ENCODE assay signal across 25 cellular contexts in genomic region chr1:8107897-8108296, GRCh38.
A peak's percentile ranks its signal among the peaks of the same experiment; 100 is the strongest.
DNase-seq lines count a peak whose midpoint lies in the region; ATAC-seq, FAIRE-seq and TF ChIP-seq lines count a peak whose summit lies in the region.
"Had no signal": no experiment of that assay in that cellular context is flagged by ENCODE, and none has a peak within 500 bp of the region (broad histone marks: within the 10 kb centered on the region; RNA-seq: fewer than 3 reads in every experiment).

No MANE protein-coding gene starts in this region.

- TF ChIP-seq CTCF in Caco-2 (IDR thresholded peaks at IDR 0.05; ENCODE audit: insufficient read depth in 1 of 2, low read depth in 1 of 2, low read length in 1 of 2, severe bottlenecking in 1 of 2, unreplicated experiment in 1 of 2) = no peak
- no peak for TF ChIP-seq CTCF in Panc1 (IDR thresholded peaks at IDR 0.05)
- no peak for TF ChIP-seq CTCF in colonic mucosa (IDR thresholded peaks at IDR 0.05)

- no peak overlapping the region for H2BK5ac ChIP-seq in mesenchymal stem cell (ENCODE audit: low read depth, low read length, poor library complexity, severe bottlenecking)

- H3K9ac ChIP-seq in mesenchymal stem cell (ENCODE audit: low read length) (no peak overlapping the region), colonic mucosa (ENCODE audit: low read depth in 2 of 2, low read length in 2 of 2) (no peak overlapping the region)

- H3K18ac ChIP-seq in mesenchymal stem cell (ENCODE audit: low read depth in 1 of 2, low read length in 2 of 2) = peak overlapping the region; percentile 30 to 38

- no peak for FAIRE-seq in small intestine (lab: Jason Lieb, UNC)
- FAIRE-seq: GM12892, H54 had no signal

- H4K8ac ChIP-seq in mesenchymal stem cell (ENCODE audit: low read length) = no peak overlapping the region

- intact Hi-C loops in Caco-2 (cut with micrococcal nuclease; ENCODE audit: unreplicated experiment) = no loop called here
- intact Hi-C loops in Panc1 (cut with micrococcal nuclease; ENCODE audit: unreplicated experiment) = no loop called here
- intact Hi-C loops in colonic mucosa (cut with DNase I) = no loop called here

- BruUV-seq in Caco-2 (replicated peaks; lab: Mats Ljungman, UMichigan) = no TSS peak
- no TSS peak for BruUV-seq in Panc1 (replicated peaks; lab: Mats Ljungman, UMichigan)

- H3K14ac ChIP-seq in mesenchymal stem cell (ENCODE audit: low read length in 2 of 2) = no peak overlapping the region

- no peak overlapping the region for H4K91ac ChIP-seq in mesenchymal stem cell (ENCODE audit: low read length)

- WGBS in mesenchymal stem cell = 95% methylated on average over 4 of the region's 4 CpGs
- WGBS in small intestine, 3 donors = 86 to 95% (median 91%) methylated on average over 4 of the region's 4 CpGs

- CTCF ChIA-PET in Caco-2 (lab: Charles Lee) = no interaction called here
- CTCF ChIA-PET in Panc1 (lab: Charles Lee) = no interaction called here

- no peaks in the 10 kb centered on the region for H3K27me3 ChIP-seq in Caco-2 (replicated peaks; ENCODE audit: control insufficient read depth, insufficient read depth, low read length)
- no peaks in the 10 kb centered on the region for H3K27me3 ChIP-seq in Panc1 (ENCODE audit: control insufficient read depth, insufficient read depth, low read length)
- H3K27me3 ChIP-seq in mesenchymal stem cell (ENCODE audit: control insufficient read depth in 1 of 2, insufficient read depth in 1 of 2, low read length in 2 of 2) = no peaks in the 10 kb centered on the region
- H3K27me3 ChIP-seq in small intestine (ENCODE audit: control insufficient read depth in 2 of 2, insufficient read depth in 2 of 2, low read length in 2 of 2) = no peaks in the 10 kb centered on the region
- H3K27me3 ChIP-seq in colonic mucosa = no peaks in the 10 kb centered on the region

- H3K27ac Mint-ChIP-seq in Caco-2 (ENCODE audit: unreplicated experiment) = peak overlapping the region; percentile 91
- H3K27ac Mint-ChIP-seq: B cell; CD8-positive, alpha-beta T cell; HFFc6 had no signal

- peak in 1 of 2 experiments; percentile 27 for DNase-seq in Caco-2
- DNase-seq in Panc1 (ENCODE audit: low read depth, low spot score) = no peak
- DNase-seq in mesenchymal stem cell = no peak
- DNase-seq in small intestine = peak; percentile 39
- no peak for DNase-seq in colonic mucosa
- DNase-seq in NCI-H1048 (lab: John Stamatoyannopoulos, UW) = no peak
- DNase-seq: CD8-positive, alpha-beta T cell; DMS 273 treated with DMSO at 0.1 percent for 48 hours; DMS79; EL; HFFc6; Kasumi-1; MV-4-11; NCI-H1105 treated with DMSO at 0.1 percent for 48 hours; NCI-H146; NCI-H1930; NCI-H526 treated with DMSO at 0.1 percent for 48 hours; SHP77 had no signal

- H3K36me3 ChIP-seq in Caco-2 (ENCODE audit: control insufficient read depth, insufficient read depth, low read length) = no peaks in the 10 kb centered on the region
- no peaks in the 10 kb centered on the region for H3K36me3 ChIP-seq in Panc1 (ENCODE audit: control insufficient read depth, insufficient read depth, low read length)
- no peaks in the 10 kb centered on the region for H3K36me3 ChIP-seq in mesenchymal stem cell (ENCODE audit: control insufficient read depth in 1 of 2, insufficient read depth in 2 of 2, low read depth in 1 of 2, low read length in 2 of 2)
- H3K36me3 ChIP-seq in small intestine (ENCODE audit: control insufficient read depth in 2 of 2, insufficient read depth in 2 of 2, low read length in 2 of 2) = no peaks in the 10 kb centered on the region
- no peaks in the 10 kb centered on the region for H3K36me3 ChIP-seq in colonic mucosa

- peak overlapping the region in 1 of 2 experiments; percentile 49 for H2BK12ac ChIP-seq in mesenchymal stem cell (ENCODE audit: low read length in 2 of 2)

- no peak overlapping the region for H2BK120ac ChIP-seq in mesenchymal stem cell (ENCODE audit: low read depth, low read length)

- H3K4me1 Mint-ChIP-seq in Caco-2 (ENCODE audit: low read depth, unreplicated experiment) = peaks cover 17% of the 10 kb centered on the region

- POLR2A ChIA-PET in Caco-2 (lab: Charles Lee) (no interaction called here), Panc1 (lab: Charles Lee) (no interaction called here)

- H2AK5ac ChIP-seq in mesenchymal stem cell (ENCODE audit: low read length, severe bottlenecking) = peak overlapping the region; percentile 94

- ATAC-seq in Panc1 (no peak), HG02884 (IDR thresholded peaks at IDR 0.05; ENCODE audit: unreplicated experiment) (no peak)
- ATAC-seq: CD8-positive, alpha-beta T cell had no signal

- in situ Hi-C loops in Panc1 (cut with HindIII; ENCODE audit: low pct_unique_long_range_greater_than_20kb, low sequenced_read_pairs) = no loop called here

- H3K4me3 ChIP-seq in Caco-2 (ENCODE audit: low read depth, low read length) (no peak overlapping the region), Panc1 (ENCODE audit: low read depth in 2 of 2, low read length in 2 of 2) (no peak overlapping the region), mesenchymal stem cell (ENCODE audit: insufficient read depth in 1 of 2, low read depth in 1 of 2, low read length in 2 of 2) (no peak overlapping the region), small intestine (ENCODE audit: low read depth in 1 of 2, low read length in 2 of 2) (no peak overlapping the region), colonic mucosa (no peak overlapping the region)

- H3K9me3 Mint-ChIP-seq in Caco-2 (ENCODE audit: unreplicated experiment) = no peaks in the 10 kb centered on the region
- H3K9me3 Mint-ChIP-seq: HFFc6 had no signal

- H3K4me1 ChIP-seq in Caco-2 (peaks cover 26% of the 10 kb centered on the region), Panc1 (ENCODE audit: control insufficient read depth, insufficient read depth, low read length) (no peaks in the 10 kb centered on the region), mesenchymal stem cell (ENCODE audit: control insufficient read depth, insufficient read depth, low read depth, low read length) (peaks cover 3% of the 10 kb centered on the region), small intestine (ENCODE audit: control insufficient read depth in 2 of 2, insufficient read depth in 1 of 2, low read depth in 1 of 2, low read length in 1 of 2) (no peaks in the 10 kb centered on the region), colonic mucosa (no peaks in the 10 kb centered on the region)

- no peaks in the 10 kb centered on the region for H3K9me3 ChIP-seq in Caco-2
- H3K9me3 ChIP-seq in Panc1 (ENCODE audit: control insufficient read depth, insufficient read depth, low read depth, low read length) = peaks cover 20% of the 10 kb centered on the region; the same call in 1 of the 2 replicates
- peaks cover 5% of the 10 kb centered on the region for H3K9me3 ChIP-seq in mesenchymal stem cell (ENCODE audit: control insufficient read depth, low read length)
- no peaks in the 10 kb centered on the region for H3K9me3 ChIP-seq in small intestine (ENCODE audit: control insufficient read depth, low read depth)
- H3K9me3 ChIP-seq in colonic mucosa = no peaks in the 10 kb centered on the region

- H3K4me3 Mint-ChIP-seq in Caco-2 (ENCODE audit: unreplicated experiment) = no peak overlapping the region
- H3K4me3 Mint-ChIP-seq: B cell; CD8-positive, alpha-beta T cell; HFFc6 had no signal

- H3K79me1 ChIP-seq in mesenchymal stem cell (replicated peaks; ENCODE audit: low read length, poor library complexity, severe bottlenecking) = no peaks in the 10 kb centered on the region

- no peaks in the 10 kb centered on the region for H3K27me3 Mint-ChIP-seq in Caco-2 (ENCODE audit: insufficient read depth, unreplicated experiment)

- H3K4me2 ChIP-seq in mesenchymal stem cell (ENCODE audit: low read length, poor library complexity, severe bottlenecking) = no peak overlapping the region

- H3K4ac ChIP-seq in mesenchymal stem cell (ENCODE audit: low read depth in 1 of 2, low read length in 2 of 2) = no peak overlapping the region

- H2AFZ ChIP-seq in mesenchymal stem cell (ENCODE audit: low read depth, low read length) = no peak overlapping the region

- no peak overlapping the region for H3K23ac ChIP-seq in mesenchymal stem cell (ENCODE audit: low read length in 2 of 2)

- H2BK15ac ChIP-seq in mesenchymal stem cell (ENCODE audit: low read depth, poor library complexity, severe bottlenecking) = peak overlapping the region; percentile 57

- peak overlapping the region; percentile 77 for H3K27ac ChIP-seq in Panc1 (ENCODE audit: low read length)
- no peak overlapping the region for H3K27ac ChIP-seq in mesenchymal stem cell (ENCODE audit: low read length, poor library complexity, severe bottlenecking)
- H3K27ac ChIP-seq in small intestine (ENCODE audit: low read depth in 1 of 2, low read length in 1 of 2) = no peak overlapping the region
- no peak overlapping the region for H3K27ac ChIP-seq in colonic mucosa
- H3K27ac ChIP-seq: 22Rv1, C4-2B, RWPE1 had no signal

- H3K36me3 Mint-ChIP-seq in Caco-2 (ENCODE audit: insufficient read depth, unreplicated experiment) = peaks cover 8% of the 10 kb centered on the region
- H3K36me3 Mint-ChIP-seq: CD8-positive, alpha-beta T cell had no signal
